16 cellular contexts compared by ENCODE assay signal in genomic region chr16:23145186-23145585, GRCh38. TPM values are rescaled to one million over a fixed set of nuclear protein-coding genes. Genes with fewer than 3 reads are reported as not detected.
DNase-seq lines count a peak whose midpoint lies in the region; ATAC-seq, FAIRE-seq and TF ChIP-seq lines count a peak whose summit lies in the region.
"Had no signal": no experiment of that assay in that cellular context is flagged by ENCODE, and none has a peak within 500 bp of the region (broad histone marks: within the 10 kb centered on the region; RNA-seq: fewer than 3 reads in every experiment).

No MANE protein-coding gene starts in this region.

- no peak overlapping the region for H3K9ac ChIP-seq in HUES48 (ENCODE audit: low read depth, low read length)
- no peak overlapping the region for H3K9ac ChIP-seq in GM12878 (ENCODE audit: control insufficient read depth, insufficient read depth, low read length)

- H3K27ac ChIP-seq in HUES48 (ENCODE audit: low read depth, low read length), result peak overlapping the region; percentile 40
- no peak overlapping the region for H3K27ac ChIP-seq in GM12878 (ENCODE audit: control insufficient read depth, insufficient read depth)

- H3K4me3 Mint-ChIP-seq in activated T-cell treated with anti-CD3 and anti-CD28 coated beads, Interleukin-2, amount 50 U/mL, for 72 hours, result no peak overlapping the region
- H3K4me3 Mint-ChIP-seq in natural killer cell treated with Interleukin-12 subunit alpha and Interleukin-12 subunit beta and Interleukin-15 and Interleukin-18, amount 100 ng/mL, for 72 hours, result no peak overlapping the region
- H3K4me3 Mint-ChIP-seq: activated T-cell treated with anti-CD3 and anti-CD28 coated beads, Interleukin-2, amount 50 U/mL, for 24 hours had no signal

- H3K27me3 ChIP-seq in HUES48 (ENCODE audit: control insufficient read depth, insufficient read depth, low read length), result no peaks in the 10 kb centered on the region
- no peaks in the 10 kb centered on the region for H3K27me3 ChIP-seq in GM12878 (replicated peaks in 1 of 2; ENCODE audit: control insufficient read depth in 2 of 2, insufficient read depth in 2 of 2, low read length in 1 of 2)
- H3K27me3 ChIP-seq: upper lobe of left lung had no signal

- RAD21 ChIA-PET in GM12878 (lab: Charles Lee; ENCODE audit: unreplicated experiment), result no interaction called here

- intact Hi-C loops in GM12878 (cut with micrococcal nuclease; ENCODE audit: unreplicated experiment), result no loop called here

- TF ChIP-seq CTCF in GM12878 (IDR thresholded peaks at IDR 0.05 in 2 of 3, conservative IDR thresholded peaks at IDR 0.05 in 1 of 3; ENCODE audit: control insufficient read depth in 2 of 3, extremely low read depth in 1 of 3, insufficient read depth in 1 of 3, low read depth in 3 of 3, low read length in 3 of 3), result no peak

- H3K36me3 Mint-ChIP-seq in activated T-cell treated with anti-CD3 and anti-CD28 coated beads, Interleukin-2, amount 50 U/mL, for 72 hours (ENCODE audit: insufficient read depth in 2 of 2), result peaks cover 0 to 3% of the 10 kb centered on the region in 2 donors
- H3K36me3 Mint-ChIP-seq in natural killer cell treated with Interleukin-12 subunit alpha and Interleukin-12 subunit beta and Interleukin-15 and Interleukin-18, amount 100 ng/mL, for 72 hours, result no peaks in the 10 kb centered on the region

- H3K4me2 ChIP-seq in GM12878 (ENCODE audit: control insufficient read depth, insufficient read depth), result peak overlapping the region; percentile 44; the same call in 1 of the 2 replicates

- no peak for TF ChIP-seq EP300 in GM12878 (IDR thresholded peaks at IDR 0.05; ENCODE audit: borderline replicate concordance in 1 of 2, control insufficient read depth in 1 of 2, low read depth in 2 of 2, low read length in 2 of 2)

- FAIRE-seq in GM12878 (lab: Jason Lieb, UNC), result no peak
- FAIRE-seq: endothelial cell of umbilical vein, small intestine had no signal

- SMC1A ChIA-PET in GM12878 (lab: Charles Lee; ENCODE audit: uncharacterized antibody, unreplicated experiment), result interaction anchor here (1.4 to 3.9 kb wide), 3 partner anchors 13 to 291 kb away, joined by 3 to 13 read pairs (median 4); no protein-coding TSS in a partner anchor

- H3K9me3 ChIP-seq in HUES48 (ENCODE audit: control insufficient read depth, insufficient read depth, low read length) (no peaks in the 10 kb centered on the region), GM12878 (replicated peaks; ENCODE audit: control insufficient read depth, insufficient read depth, low read length) (no peaks in the 10 kb centered on the region)
- H3K9me3 ChIP-seq: upper lobe of left lung had no signal

- no peak for ATAC-seq in GM12878
- ATAC-seq in activated T-cell treated with anti-CD3 and anti-CD28 coated beads, Interleukin-2, amount 50 U/mL, for 72 hours (replicated peaks in 1 of 2), result no peak
- no peak for ATAC-seq in natural killer cell treated with Interleukin-12 subunit alpha and Interleukin-12 subunit beta and Interleukin-15 and Interleukin-18, amount 100 ng/mL, for 72 hours

- POLR2A ChIA-PET in GM12878 (lab: Charles Lee), result no interaction called here

- H3K4me1 ChIP-seq in HUES48 (ENCODE audit: control insufficient read depth, insufficient read depth, low read length), result peaks cover 46% of the 10 kb centered on the region
- no peaks in the 10 kb centered on the region; the same call in 1 of the 2 replicates for H3K4me1 ChIP-seq in GM12878 (ENCODE audit: control insufficient read depth, insufficient read depth, low read length)

- H3K27me3 Mint-ChIP-seq in activated T-cell treated with anti-CD3 and anti-CD28 coated beads, Interleukin-2, amount 50 U/mL, for 72 hours (ENCODE audit: low read depth), result no peaks in the 10 kb centered on the region
- no peaks in the 10 kb centered on the region for H3K27me3 Mint-ChIP-seq in natural killer cell treated with Interleukin-12 subunit alpha and Interleukin-12 subunit beta and Interleukin-15 and Interleukin-18, amount 100 ng/mL, for 72 hours
- H3K27me3 Mint-ChIP-seq: activated T-cell treated with anti-CD3 and anti-CD28 coated beads, Interleukin-2, amount 50 U/mL, for 24 hours had no signal

- H4K20me1 ChIP-seq in GM12878 (ENCODE audit: control insufficient read depth, insufficient read depth), result no peaks in the 10 kb centered on the region

- DNase-seq in ACHN, result peak; percentile 86
- no peak for DNase-seq in GM12878 (ENCODE audit: low read depth, low spot score)
- DNase-seq in kidney tubule cell (ENCODE audit: low spot score), result peak; percentile 97
- no peak for DNase-seq in OCI-M2 (lab: John Stamatoyannopoulos, UW; ENCODE audit: unreplicated experiment)
- DNase-seq in NCI-H1105 (lab: John Stamatoyannopoulos, UW), result no peak
- no peak for DNase-seq in activated T-cell treated with anti-CD3 and anti-CD28 coated beads, Interleukin-2, amount 50 U/mL, for 72 hours
- DNase-seq in natural killer cell treated with Interleukin-12 subunit alpha and Interleukin-12 subunit beta and Interleukin-15 and Interleukin-18, amount 100 ng/mL, for 72 hours (ENCODE audit: low spot score), result no peak
- DNase-seq: activated T-cell treated with anti-CD3 and anti-CD28 coated beads, Interleukin-2, amount 50 U/mL, for 24 hours; aorta; NCI-H187; small intestine; upper lobe of left lung had no signal

- no TSS peak for BruUV-seq in GM12878 (replicated peaks; lab: Mats Ljungman, UMichigan)

- in situ Hi-C loops in ACHN (cut with HindIII; ENCODE audit: low pct_ligation_motif_present, low pct_unique_long_range_greater_than_20kb, low sequenced_read_pairs), result no loop called here
- in situ Hi-C loops in GM12878 (cut with MboI), result no loop called here

- peaks cover 35% of the 10 kb centered on the region for H3K4me1 Mint-ChIP-seq in activated T-cell treated with anti-CD3 and anti-CD28 coated beads, Interleukin-2, amount 50 U/mL, for 72 hours (ENCODE audit: low read depth)
- H3K4me1 Mint-ChIP-seq in natural killer cell treated with Interleukin-12 subunit alpha and Interleukin-12 subunit beta and Interleukin-15 and Interleukin-18, amount 100 ng/mL, for 72 hours (ENCODE audit: low read depth in 2 of 2), result peaks cover 16 to 20% of the 10 kb centered on the region in 2 donors

- peaks cover 13% of the 10 kb centered on the region for H3K79me2 ChIP-seq in GM12878 (ENCODE audit: control insufficient read depth, insufficient read depth, low read length)

- H3K4me3 ChIP-seq in HUES48 (ENCODE audit: low read depth, low read length) (no peak overlapping the region), GM12878 (0 out of 2 replicates have a peak overlapping the region, but pooled peaks have one; percentile 24)
- H3K4me3 ChIP-seq: upper lobe of left lung had no signal

- no peak overlapping the region for H3K27ac Mint-ChIP-seq in activated T-cell treated with anti-CD3 and anti-CD28 coated beads, Interleukin-2, amount 50 U/mL, for 72 hours
- no peak overlapping the region for H3K27ac Mint-ChIP-seq in natural killer cell treated with Interleukin-12 subunit alpha and Interleukin-12 subunit beta and Interleukin-15 and Interleukin-18, amount 100 ng/mL, for 72 hours
- H3K27ac Mint-ChIP-seq: activated T-cell treated with anti-CD3 and anti-CD28 coated beads, Interleukin-2, amount 50 U/mL, for 24 hours had no signal

- H2AFZ ChIP-seq in GM12878 (ENCODE audit: control insufficient read depth, low read depth, low read length), result no peak overlapping the region

- H3K36me3 ChIP-seq in HUES48 (ENCODE audit: control insufficient read depth, insufficient read depth, low read length) (no peaks in the 10 kb centered on the region), GM12878 (ENCODE audit: control insufficient read depth in 2 of 2, insufficient read depth in 2 of 2, low read length in 1 of 2) (no peaks in the 10 kb centered on the region)
- H3K36me3 ChIP-seq: upper lobe of left lung had no signal

- CTCF ChIA-PET in GM12878 (lab: Yijun Ruan, JAX), result interaction anchor here (1.3 to 1.4 kb wide), 2 partner anchors 14 to 289 kb away, joined by 3 to 4 read pairs; no protein-coding TSS in a partner anchor

- H3K9me3 Mint-ChIP-seq in activated T-cell treated with anti-CD3 and anti-CD28 coated beads, Interleukin-2, amount 50 U/mL, for 72 hours, result no peaks in the 10 kb centered on the region
- H3K9me3 Mint-ChIP-seq in natural killer cell treated with Interleukin-12 subunit alpha and Interleukin-12 subunit beta and Interleukin-15 and Interleukin-18, amount 100 ng/mL, for 72 hours, result no peaks in the 10 kb centered on the region
- H3K9me3 Mint-ChIP-seq: activated T-cell treated with anti-CD3 and anti-CD28 coated beads, Interleukin-2, amount 50 U/mL, for 24 hours had no signal

- TF ChIP-seq RAD21 in GM12878 (IDR thresholded peaks at IDR 0.05; ENCODE audit: insufficient read depth, low read depth, low read length), result no peak

- WGBS in GM12878 (ENCODE audit: insufficient coverage, insufficient replicate concordance, low lambda C conversion rate, missing lambda C conversion rate), result 75% methylated on average over 6 of the region's 6 CpGs

- no peak for TF ChIP-seq POLR2A in GM12878 (IDR thresholded peaks at IDR 0.05; ENCODE audit: low read depth, low read length)

RNA-seq across cellular contexts. Expression of gene USP31, which starts 4.1 kb away (rescaled TPM):
- total RNA-seq in GM12878 (2013; cell fraction: nucleolus; rRNA removed), result 21.2 and 23.5 TPM in 2 replicates
- total RNA-seq in GM12878 (2014; rRNA removed) (3.1 and 3.3 TPM in 2 replicates), GM12878 (2014; rRNA removed; fragmentation: Illumina TruSeq; extraction: Trizol) (3.8 and 4.1 TPM in 2 replicates), GM12878 (2021) (5.3 and 6.5 TPM in 2 replicates)
- 1.0 TPM for polyA plus RNA-seq in GM12878 (2011; ENCODE audit: low read depth)
- polyA plus RNA-seq in GM12878 (2011; rRNA removed) (5.2 and 5.5 TPM in 2 replicates), GM12878 (2014; fragmentation: Illumina TruSeq; extraction: Trizol) (3.1 and 3.3 TPM in 2 replicates), GM12878 (2014; fragmentation: Nextera tagmentation; extraction: Ambion mirVana) (1 to 10 TPM; 1.4 to 1.7 TPM), GM12878 (2014; rRNA removed) (3.8 and 4.1 TPM in 2 replicates), GM12878 (2016; fragmentation: Nextera tagmentation; extraction: Ambion mirVana) (1 to 10 TPM in 1 of 2 experiments, under 1 TPM in 1; 0.87 to 1.1 TPM)
- polyA plus RNA-seq in GM12878 (2011; cell fraction: cytosol; rRNA removed), result 4.2 and 5.2 TPM in 2 replicates
- polyA plus RNA-seq in GM12878 (2011; cell fraction: nucleus; rRNA removed), result 12.0 and 13.0 TPM in 2 replicates
- polyA plus RNA-seq in GM12878 (2012), result 1.2 TPM in 2 replicates
- 15.7 and 16.5 TPM in 2 replicates for polyA minus RNA-seq in GM12878 (2011; rRNA and poly(A)+ RNA removed)
- polyA minus RNA-seq in GM12878 (2011; cell fraction: cytosol; rRNA and poly(A)+ RNA removed), result 2.5 and 3.6 TPM in 2 replicates
- 11.8 and 20.7 TPM in 2 replicates for polyA minus RNA-seq in GM12878 (2011; cell fraction: nucleus; rRNA and poly(A)+ RNA removed)
- 1 to 10 TPM; 4.1 to 6.1 TPM for total RNA-seq in activated T-cell treated with anti-CD3 and anti-CD28 coated beads, Interleukin-2, amount 50 U/mL, for 72 hours
- total RNA-seq in natural killer cell treated with Interleukin-12 subunit alpha and Interleukin-12 subunit beta and Interleukin-15 and Interleukin-18, amount 100 ng/mL, for 72 hours, result 10 to 100 TPM in 1 of 2 donors, 1 to 10 TPM in 1; 5.7 to 16.6 TPM

RNA-seq across cellular contexts. Expression of gene SCNN1G, which starts 37.4 kb away (rescaled TPM):
- total RNA-seq in GM12878 (2013; cell fraction: nucleolus; rRNA removed), result 0.22 and 0.23 TPM in 2 replicates
- 0.05 TPM in 1 of 2 replicates, not detected in the other for total RNA-seq in GM12878 (2014; rRNA removed)
- 0.04 TPM in 1 of 2 replicates, not detected in the other for total RNA-seq in GM12878 (2014; rRNA removed; fragmentation: Illumina TruSeq; extraction: Trizol)
- 0.08 TPM in 1 of 2 replicates, not detected in the other for total RNA-seq in GM12878 (2021)
- 0.07 TPM for polyA plus RNA-seq in GM12878 (2011; ENCODE audit: low read depth)
- polyA plus RNA-seq in GM12878 (2011; rRNA removed), result 0.32 and 0.86 TPM in 2 replicates
- 0.57 and 1.1 TPM in 2 replicates for polyA plus RNA-seq in GM12878 (2011; cell fraction: cytosol; rRNA removed)
- polyA plus RNA-seq in GM12878 (2011; cell fraction: nucleus; rRNA removed), result 0.69 and 0.79 TPM in 2 replicates
- 0.07 TPM in 1 of 2 replicates, not detected in the other for polyA plus RNA-seq in GM12878 (2012)
- 0.09 TPM in 1 of 2 replicates, not detected in the other for polyA plus RNA-seq in GM12878 (2014; fragmentation: Illumina TruSeq; extraction: Trizol)
- under 1 TPM in 1 of 2 experiments, not detected in 1; 0.05 TPM for polyA plus RNA-seq in GM12878 (2014; fragmentation: Nextera tagmentation; extraction: Ambion mirVana)
- not detected in 2 replicates for polyA plus RNA-seq in GM12878 (2014; rRNA removed)
- polyA plus RNA-seq in GM12878 (2016; fragmentation: Nextera tagmentation; extraction: Ambion mirVana), result not detected
- 0.59 and 0.98 TPM in 2 replicates for polyA minus RNA-seq in GM12878 (2011; rRNA and poly(A)+ RNA removed)
- 0.27 and 0.31 TPM in 2 replicates for polyA minus RNA-seq in GM12878 (2011; cell fraction: cytosol; rRNA and poly(A)+ RNA removed)
- polyA minus RNA-seq in GM12878 (2011; cell fraction: nucleus; rRNA and poly(A)+ RNA removed), result 0.48 and 0.77 TPM in 2 replicates
- total RNA-seq in activated T-cell treated with anti-CD3 and anti-CD28 coated beads, Interleukin-2, amount 50 U/mL, for 72 hours, result not detected
- total RNA-seq in natural killer cell treated with Interleukin-12 subunit alpha and Interleukin-12 subunit beta and Interleukin-15 and Interleukin-18, amount 100 ng/mL, for 72 hours, result not detected
- total RNA-seq: aorta, endothelial cell of umbilical vein, OCI-LY7 had no signal
- polyA plus RNA-seq: BJ, endothelial cell of umbilical vein had no signal

Comparison
In these comparisons a context has a peak if more than half of its experiments do, and no peak if none do; other contexts are left out.
1. DNase-seq: peak in ACHN (single experiment) and kidney tubule cell (single experiment); none in GM12878 (single experiment), OCI-M2 (single experiment), NCI-H1105 (single experiment), activated T-cell treated with anti-CD3 and anti-CD28 coated beads, Interleukin-2, amount 50 U/mL, for 72 hours (0 of 2) and natural killer cell treated with Interleukin-12 subunit alpha and Interleukin-12 subunit beta and Interleukin-15 and Interleukin-18, amount 100 ng/mL, for 72 hours (single experiment).